10 cellular contexts compared by ENCODE assay signal in genomic region chr14:90301122-90301521, GRCh38. TPM values are rescaled to one million over a fixed set of nuclear protein-coding genes. Genes with fewer than 3 reads are reported as not detected.
A peak's percentile ranks its signal among the peaks of the same experiment; 100 is the strongest.
DNase-seq lines count a peak whose midpoint lies in the region; ATAC-seq and TF ChIP-seq lines count a peak whose summit lies in the region.
"Had no signal": no experiment of that assay in that cellular context is flagged by ENCODE, and none has a peak within 500 bp of the region (broad histone marks: within the 10 kb centered on the region; RNA-seq: fewer than 3 reads in every experiment).

No MANE protein-coding gene starts in this region.

- no peak overlapping the region for H3K27ac ChIP-seq in osteoblast (ENCODE audit: low read depth, low read length)

- H3K36me3 Mint-ChIP-seq in CD14-positive monocyte (peaks cover 43 to 48% of the 10 kb centered on the region in 2 donors), HFFc6 (ENCODE audit: low read depth) (peaks cover 5% of the 10 kb centered on the region; the same call in 1 of the 2 replicates), chondrocyte (ENCODE audit: low read depth) (peaks cover 21% of the 10 kb centered on the region)

- peaks cover 20% of the 10 kb centered on the region for H3K36me3 ChIP-seq in osteoblast (ENCODE audit: insufficient read depth, low read length)

- H3K4me1 Mint-ChIP-seq in CD14-positive monocyte (peaks cover 50% of the 10 kb centered on the region), HFFc6 (ENCODE audit: low read depth) (peaks cover 19% of the 10 kb centered on the region), chondrocyte (ENCODE audit: low read depth) (peaks cover 17% of the 10 kb centered on the region)

- no peaks in the 10 kb centered on the region for H3K79me2 ChIP-seq in osteoblast (ENCODE audit: insufficient read depth, low read length)

- ATAC-seq in HG03175 (IDR thresholded peaks at IDR 0.05; ENCODE audit: unreplicated experiment) = no peak

- H3K27me3 ChIP-seq in osteoblast (ENCODE audit: insufficient read depth, low read length) = no peaks in the 10 kb centered on the region

- no peak overlapping the region for H2AFZ ChIP-seq in osteoblast (ENCODE audit: low read length)

- TF ChIP-seq CTCF in CD14-positive monocyte (IDR thresholded peaks at IDR 0.05) (no peak), HFFc6 (IDR thresholded peaks at IDR 0.05) (no peak), chondrocyte (IDR thresholded peaks at IDR 0.05) (no peak), osteoblast (IDR thresholded peaks at IDR 0.05; ENCODE audit: extremely low read depth, low read depth, low read length) (no peak)

- DNase-seq in CD14-positive monocyte (ENCODE audit: low spot score) (no peak), HFFc6 (no peak), chondrocyte (ENCODE audit: low spot score) (no peak), osteoblast (ENCODE audit: insufficient read length, low spot score, missing footprints) (peak; percentile 19), kidney tubule cell (ENCODE audit: low spot score) (no peak), HuH-7.5 (ENCODE audit: low spot score) (no peak)
- DNase-seq: activated CD8-positive, alpha-beta memory T cell treated with anti-CD3 and anti-CD28 coated beads for 24 hours; endodermal cell had no signal

- peaks cover 6% of the 10 kb centered on the region for H3K4me1 ChIP-seq in osteoblast (ENCODE audit: insufficient read depth, low read length)

- peaks cover 0 to 3% (median 0%) of the 10 kb centered on the region in 3 donors for H3K27me3 Mint-ChIP-seq in CD14-positive monocyte (ENCODE audit: low read depth in 3 of 3)
- no peaks in the 10 kb centered on the region for H3K27me3 Mint-ChIP-seq in HFFc6 (ENCODE audit: insufficient read depth)
- no peaks in the 10 kb centered on the region for H3K27me3 Mint-ChIP-seq in chondrocyte (ENCODE audit: low read depth)

- H3K9me3 Mint-ChIP-seq in CD14-positive monocyte = no peaks in the 10 kb centered on the region
- no peaks in the 10 kb centered on the region for H3K9me3 Mint-ChIP-seq in HFFc6
- no peaks in the 10 kb centered on the region for H3K9me3 Mint-ChIP-seq in chondrocyte (ENCODE audit: low read depth)

- no peaks in the 10 kb centered on the region for H4K20me1 ChIP-seq in osteoblast (ENCODE audit: insufficient read depth, low read length)

- H3K9me3 ChIP-seq in osteoblast (ENCODE audit: low read depth, low read length) = no peaks in the 10 kb centered on the region

- intact Hi-C loops in CD14-positive monocyte (cut with micrococcal nuclease) = loop anchor here in 1 of 2 donors (10.0 kb wide), 1 partner anchor 454 kb away; no protein-coding TSS in a partner anchor

- H3K4me3 Mint-ChIP-seq in CD14-positive monocyte = no peak overlapping the region
- no peak overlapping the region for H3K4me3 Mint-ChIP-seq in HFFc6
- H3K4me3 Mint-ChIP-seq in chondrocyte (ENCODE audit: unreplicated experiment) = no peak overlapping the region
- H3K4me3 Mint-ChIP-seq: endodermal cell had no signal

- H3K4me2 ChIP-seq in osteoblast (ENCODE audit: insufficient read depth, low read length) = no peak overlapping the region

- H3K4me3 ChIP-seq in osteoblast (ENCODE audit: insufficient read depth, low read length) = no peak overlapping the region
- H3K4me3 ChIP-seq: lung had no signal

- H3K27ac Mint-ChIP-seq in CD14-positive monocyte (peak overlapping the region; percentile 82 to 96 (median 91)), HFFc6 (peak overlapping the region; percentile 72), chondrocyte (ENCODE audit: unreplicated experiment) (peak overlapping the region; percentile 54)

RNA-seq across cellular contexts. Expression of gene NRDE2, which starts 30.6 kb away (rescaled TPM):
- polyA plus RNA-seq in CD14-positive monocyte = 1 to 10 TPM; 4.7 to 6.7 TPM
- total RNA-seq in HFFc6 (2021; fragmentation: NEBNext Ultra II Directional; extraction: Animal tissue kit (Norgen Biotek cat#: 25700)) = 10 to 100 TPM in 3 of 6 experiments, 1 to 10 TPM in 3; 7.9 to 12.1 (median 9.8) TPM
- total RNA-seq in chondrocyte = 16.1 to 17.8 TPM (median 16.8 TPM) in 3 replicates
- 10.3 and 11.2 TPM in 2 replicates for total RNA-seq in osteoblast

RNA-seq across cellular contexts. Expression of gene PSMC1, which starts 44.8 kb away (rescaled TPM):
- polyA plus RNA-seq in CD14-positive monocyte = 100 to 1,000 TPM; 128 to 158 TPM
- 100 to 1,000 TPM; 135 to 154 (median 150) TPM for total RNA-seq in HFFc6 (2021; fragmentation: NEBNext Ultra II Directional; extraction: Animal tissue kit (Norgen Biotek cat#: 25700))
- 78.6 to 97.6 TPM (median 79.3 TPM) in 3 replicates for total RNA-seq in chondrocyte
- 94.8 and 101 TPM in 2 replicates for total RNA-seq in osteoblast
